9 cellular contexts compared by ENCODE assay signal in the genomic region with DNA sequence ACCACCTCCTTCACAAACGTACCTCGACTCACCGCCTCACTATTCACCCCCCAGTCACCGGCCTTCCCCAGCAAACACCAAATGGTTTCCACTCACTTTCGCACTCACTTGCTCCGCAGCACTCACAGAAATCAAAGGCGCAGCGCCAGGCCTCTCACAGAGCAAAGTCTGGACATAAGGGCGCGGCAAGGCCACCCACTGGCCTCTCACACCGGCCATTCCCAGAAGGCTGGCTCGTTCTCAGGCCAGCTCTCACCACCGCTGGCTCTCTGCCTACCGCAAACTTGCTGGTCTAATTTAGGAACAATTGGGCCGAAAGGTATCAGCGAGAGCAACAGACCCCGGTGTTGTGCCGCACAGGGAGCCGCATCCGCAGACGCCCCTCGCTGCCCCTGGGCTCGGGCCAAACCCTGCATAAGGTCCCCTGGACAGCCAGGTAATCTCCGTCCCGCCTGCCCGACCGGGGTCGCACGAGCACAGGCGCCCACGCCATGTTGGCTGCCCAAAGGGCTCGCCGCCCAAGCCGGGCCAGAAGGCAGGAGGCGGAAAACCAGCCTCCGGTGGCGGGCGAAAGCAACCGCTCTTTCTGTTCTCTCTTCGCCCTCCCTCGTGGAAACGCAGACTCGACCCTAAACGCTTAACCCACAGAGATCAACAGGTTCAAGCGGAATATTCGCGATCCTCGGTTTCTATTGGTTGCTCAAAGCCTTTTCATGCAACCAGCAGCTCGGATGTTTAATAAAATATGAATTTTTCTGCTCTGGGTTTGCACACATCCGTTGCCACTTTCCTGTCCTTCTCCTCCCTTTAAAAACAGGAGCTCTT. TPM values are rescaled to one million over a fixed set of nuclear protein-coding genes. Genes with fewer than 3 reads are reported as not detected.
DNase-seq lines count a peak whose midpoint lies in the region; ATAC-seq and TF ChIP-seq lines count a peak whose summit lies in the region.
"Had no signal": no experiment of that assay in that cellular context is flagged by ENCODE, and none has a peak within 500 bp of the region (broad histone marks: within the 10 kb centered on the region; RNA-seq: fewer than 3 reads in every experiment).

No MANE protein-coding gene starts in this region.

- ATAC-seq in Right ventricle myocardium inferior (no peak), right lobe of liver (peak; percentile 55 to 74 (median 66))

- H3K4me1 ChIP-seq in right lobe of liver = peaks cover 0 to 21% (median 0%) of the 10 kb centered on the region in 4 donors
- peaks cover 39% of the 10 kb centered on the region for H3K4me1 ChIP-seq in vagina

- no peak overlapping the region for H3K4me3 ChIP-seq in right lobe of liver
- H3K4me3 ChIP-seq in vagina = peak overlapping the region; percentile 18

- H3K36me3 ChIP-seq in right lobe of liver = no peaks in the 10 kb centered on the region
- no peaks in the 10 kb centered on the region for H3K36me3 ChIP-seq in vagina

- intact Hi-C loops in Right ventricle myocardium inferior (cut with DNase I) = no loop called here
- intact Hi-C loops in cardiac septum (cut with DNase I) = loop anchor here (10.0 kb wide), 2 partner anchors 331 to 701 kb away; a partner anchor contains a TSS
- intact Hi-C loops in right lobe of liver (cut with DNase I) = no loop called here
- intact Hi-C loops in vagina (cut with DNase I) = no loop called here

- peak; percentile 66 for DNase-seq in Right ventricle myocardium inferior (ENCODE audit: missing footprints)
- DNase-seq in cardiac septum (ENCODE audit: low spot score) = no peak
- DNase-seq in astrocyte of the hippocampus (ENCODE audit: low read depth, low spot score) = peak; percentile 35
- DNase-seq in right lobe of liver = peak in 2 of 3 donors; percentile 42 to 61
- no peak for DNase-seq in vagina (ENCODE audit: extremely low spot score in 2 of 2)
- DNase-seq in HK-2 (ENCODE audit: unreplicated experiment) = no peak
- no peak for DNase-seq in stimulated activated CD4-positive, alpha-beta T cell treated with anti-CD3 and anti-CD28 coated beads, Interleukin-2, amount 100 ng/mL, for 48 hours
- no peak for DNase-seq in G401 (ENCODE audit: low spot score)

- no peaks in the 10 kb centered on the region for H3K9me3 ChIP-seq in right lobe of liver
- H3K9me3 ChIP-seq in vagina = no peaks in the 10 kb centered on the region

- in situ Hi-C loops in G401 (cut with HindIII; ENCODE audit: low sequenced_read_pairs) = no loop called here

- TF ChIP-seq POLR2A in right lobe of liver (IDR thresholded peaks at IDR 0.05) = no peak
- TF ChIP-seq POLR2A in vagina (IDR thresholded peaks at IDR 0.05) = no peak

- WGBS in right lobe of liver (ENCODE audit: insufficient coverage, low coverage, low lambda C conversion rate, missing lambda C conversion rate) = 4% methylated on average over 20 of the region's 50 CpGs

- H3K27me3 ChIP-seq in right lobe of liver (peaks cover 18 to 64% of the 10 kb centered on the region in 2 donors), vagina (peaks cover 34% of the 10 kb centered on the region)

- TF ChIP-seq CTCF in right lobe of liver (IDR thresholded peaks at IDR 0.05) (no peak), vagina (IDR thresholded peaks at IDR 0.05) (no peak)

- no peak overlapping the region for H3K27ac ChIP-seq in right lobe of liver
- no peak overlapping the region for H3K27ac ChIP-seq in vagina
- H3K27ac ChIP-seq: epithelial cell of prostate had no signal

RNA-seq across cellular contexts. Expression of a gene that starts 2.9 kb away (rescaled TPM):
- 0.41 TPM for total RNA-seq in Right ventricle myocardium inferior
- 0.94 TPM for total RNA-seq in cardiac septum
- under 1 TPM in 1 of 6 experiments, not detected in 5; 0.12 TPM for total RNA-seq in right lobe of liver
- total RNA-seq in vagina = 2.7 TPM
- 13.9 and 16.9 TPM in 2 replicates for total RNA-seq in G401 (2014; rRNA removed; shearing (Covaris generic))

RNA-seq across cellular contexts. Expression of a gene that starts 6.5 kb away (rescaled TPM):
- total RNA-seq in Right ventricle myocardium inferior (22.9 TPM), cardiac septum (21.4 TPM), right lobe of liver (10 to 100 TPM; 10.8 to 22.1 (median 11.7) TPM), vagina (38.5 TPM)
- 34.1 and 41.9 TPM in 2 replicates for total RNA-seq in G401 (2014; rRNA removed; shearing (Covaris generic))

Comparison
In these comparisons a context has a peak if more than half of its experiments do, and no peak if none do; other contexts are left out.
1. DNase-seq: peak in Right ventricle myocardium inferior (single experiment), astrocyte of the hippocampus (single experiment) and right lobe of liver (2 of 3); none in cardiac septum (single experiment), vagina (0 of 2), HK-2 (single experiment), stimulated activated CD4-positive, alpha-beta T cell treated with anti-CD3 and anti-CD28 coated beads, Interleukin-2, amount 100 ng/mL, for 48 hours (0 of 2) and G401 (single experiment).
2. H3K4me3 ChIP-seq: peak in vagina (2 of 2); none in right lobe of liver (0 of 3).